15 cellular contexts compared by ENCODE assay signal in the genomic region with DNA sequence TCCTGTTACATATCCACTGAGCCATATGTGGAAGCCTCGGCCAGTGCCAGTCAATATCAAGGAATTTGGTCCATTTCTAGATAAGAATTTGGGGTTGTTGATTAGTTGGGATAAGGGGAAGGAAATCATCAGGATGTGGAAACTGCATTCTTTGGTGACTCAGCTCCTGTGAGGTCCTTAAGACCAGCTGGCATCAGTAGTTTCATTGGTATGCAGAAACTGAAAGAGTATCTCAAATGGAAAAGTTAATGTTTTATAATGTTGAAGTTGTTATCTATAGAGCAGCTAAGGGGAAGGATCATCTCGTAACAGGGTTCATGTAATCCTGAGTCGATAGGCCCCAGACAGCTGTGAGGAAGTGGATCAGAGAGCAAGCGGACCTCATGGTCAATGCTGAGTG. TPM values are rescaled to one million over a fixed set of nuclear protein-coding genes. Genes with fewer than 3 reads are reported as not detected.
DNase-seq lines count a peak whose midpoint lies in the region; ATAC-seq and TF ChIP-seq lines count a peak whose summit lies in the region.
"Had no signal": no experiment of that assay in that cellular context is flagged by ENCODE, and none has a peak within 500 bp of the region (broad histone marks: within the 10 kb centered on the region; RNA-seq: fewer than 3 reads in every experiment).

No MANE protein-coding gene starts in this region.

- H3K4me1 Mint-ChIP-seq in activated naive CD4-positive, alpha-beta T cell treated with anti-CD3 and anti-CD28 coated beads for 36 hours (ENCODE audit: low read depth): no peaks in the 10 kb centered on the region
- H3K4me1 Mint-ChIP-seq: stimulated activated naive CD8-positive, alpha-beta T cell treated with anti-CD3 and anti-CD28 coated beads, Interleukin-15, amount 100 ng/mL, for 72 hours had no signal

- POLR2A ChIA-PET in AG04449 (lab: Yijun Ruan, JAX): interaction anchor here (1.1 to 1.4 kb wide), 2 partner anchors 32 to 56 kb away, joined by 3 to 4 read pairs; no protein-coding TSS in a partner anchor

- intact Hi-C loops in activated naive CD4-positive, alpha-beta T cell treated with anti-CD3 and anti-CD28 coated beads for 36 hours (cut with micrococcal nuclease): no loop called here

- H3K9me3 Mint-ChIP-seq in activated naive CD4-positive, alpha-beta T cell treated with anti-CD3 and anti-CD28 coated beads for 36 hours: no peaks in the 10 kb centered on the region
- H3K9me3 Mint-ChIP-seq: activated CD4-positive, alpha-beta T cell treated with anti-CD3 and anti-CD28 coated beads, Interleukin-2, amount 10 ng/mL, durations not matched to agents 24 days and 14 days; CD4-positive, alpha-beta T cell; stimulated activated naive CD8-positive, alpha-beta T cell treated with anti-CD3 and anti-CD28 coated beads, Interleukin-15, amount 100 ng/mL, for 72 hours had no signal

- no peaks in the 10 kb centered on the region for H3K36me3 Mint-ChIP-seq in activated naive CD4-positive, alpha-beta T cell treated with anti-CD3 and anti-CD28 coated beads for 36 hours (ENCODE audit: low read depth)

- H3K27ac Mint-ChIP-seq in activated naive CD4-positive, alpha-beta T cell treated with anti-CD3 and anti-CD28 coated beads for 36 hours: no peak overlapping the region
- H3K27ac Mint-ChIP-seq: activated CD4-positive, alpha-beta T cell treated with anti-CD3 and anti-CD28 coated beads, Interleukin-2, amount 10 ng/mL, durations not matched to agents 24 days and 14 days; CD4-positive, alpha-beta T cell; stimulated activated naive CD8-positive, alpha-beta T cell treated with anti-CD3 and anti-CD28 coated beads, Interleukin-15, amount 100 ng/mL, for 72 hours had no signal

- ATAC-seq in GM21447 (IDR thresholded peaks at IDR 0.05; ENCODE audit: unreplicated experiment): no peak
- ATAC-seq: stimulated activated naive CD8-positive, alpha-beta T cell treated with anti-CD3 and anti-CD28 coated beads, Interleukin-15, amount 100 ng/mL, for 72 hours had no signal

- no peak overlapping the region for H3K4me3 Mint-ChIP-seq in activated naive CD4-positive, alpha-beta T cell treated with anti-CD3 and anti-CD28 coated beads for 36 hours
- H3K4me3 Mint-ChIP-seq: activated CD4-positive, alpha-beta T cell treated with anti-CD3 and anti-CD28 coated beads, Interleukin-2, amount 10 ng/mL, durations not matched to agents 24 days and 14 days; CD4-positive, alpha-beta T cell; stimulated activated naive CD8-positive, alpha-beta T cell treated with anti-CD3 and anti-CD28 coated beads, Interleukin-15, amount 100 ng/mL, for 72 hours had no signal

- TF ChIP-seq CTCF in AG04449 (IDR thresholded peaks at IDR 0.05; ENCODE audit: insufficient read depth, low read length, missing control alignments) (no peak), GM20000 (IDR thresholded peaks at IDR 0.05; ENCODE audit: extremely low read depth, missing control alignments) (no peak)

- DNase-seq in AG04449 (ENCODE audit: low read depth, low spot score) (peak; percentile 77), HS-5 (ENCODE audit: low read depth) (peak; percentile 95), astrocyte of the hippocampus (ENCODE audit: low read depth, low spot score) (peak; percentile 68), kidney tubule cell (ENCODE audit: low spot score) (peak; percentile 32), GM20000 (ENCODE audit: low spot score) (no peak), NCI-H446 treated with DMSO at 0.1 percent for 48 hours (lab: John Stamatoyannopoulos, UW) (no peak)
- no peak for DNase-seq in activated naive CD4-positive, alpha-beta T cell treated with anti-CD3 and anti-CD28 coated beads for 36 hours
- DNase-seq: activated CD4-positive, alpha-beta T cell treated with anti-CD3 and anti-CD28 coated beads, Interleukin-2, amount 10 ng/mL, durations not matched to agents 24 days and 14 days; activated naive CD4-positive, alpha-beta T cell; CD4-positive, alpha-beta T cell; NCI-H1105 treated with DMSO at 0.1 percent for 48 hours; OCI-M1; stimulated activated CD4-positive, alpha-beta T cell treated with anti-CD3 and anti-CD28 coated beads, Interleukin-12 subunit alpha, Interleukin-12 subunit beta, amount 100 ng/mL, for 4 hours; stimulated activated naive CD8-positive, alpha-beta T cell treated with anti-CD3 and anti-CD28 coated beads, Interleukin-15, amount 100 ng/mL, for 72 hours had no signal

- no peaks in the 10 kb centered on the region for H3K27me3 Mint-ChIP-seq in activated naive CD4-positive, alpha-beta T cell treated with anti-CD3 and anti-CD28 coated beads for 36 hours (ENCODE audit: low read depth)
- H3K27me3 Mint-ChIP-seq: stimulated activated naive CD8-positive, alpha-beta T cell treated with anti-CD3 and anti-CD28 coated beads, Interleukin-15, amount 100 ng/mL, for 72 hours had no signal

- CTCF ChIA-PET in AG04449 (lab: Yijun Ruan, JAX): interaction anchor here (1.2 to 3.0 kb wide), 3 partner anchors 25 to 91 kb away, joined by 3 to 10 read pairs (median 5); no protein-coding TSS in a partner anchor
- CTCF ChIA-PET in activated naive CD4-positive, alpha-beta T cell treated with anti-CD3 and anti-CD28 coated beads for 36 hours (lab: Charles Lee): interaction anchor here (0.6 kb wide), 1 partner anchor 409 kb away, joined by 3 read pairs; no protein-coding TSS in a partner anchor

- H3K4me3 ChIP-seq in AG04449 (ENCODE audit: low read depth, low read length): no peak overlapping the region

RNA-seq across cellular contexts. Expression of gene PRNP, which starts 52.5 kb away (rescaled TPM):
- total RNA-seq in activated naive CD4-positive, alpha-beta T cell treated with anti-CD3 and anti-CD28 coated beads for 36 hours: 10 to 100 TPM; 37.4 to 37.6 TPM

Comparison
In these comparisons a context has a peak if more than half of its experiments do, and no peak if none do; other contexts are left out.
1. DNase-seq: peak in AG04449 (single experiment), HS-5 (single experiment), astrocyte of the hippocampus (single experiment) and kidney tubule cell (single experiment); none in GM20000 (single experiment), NCI-H446 treated with DMSO at 0.1 percent for 48 hours (single experiment) and activated naive CD4-positive, alpha-beta T cell treated with anti-CD3 and anti-CD28 coated beads for 36 hours (single experiment).